ENCODE assay signal across 1 cellular context in genomic region chr3:16485024-16485992, GRCh38.
A peak's percentile ranks its signal among the peaks of the same experiment; 100 is the strongest.
TF ChIP-seq lines count a peak whose summit lies in the region.

No MANE protein-coding gene starts in this region.

TF ChIP-seq in K562, 482 proteins besides CTCF, POLR2A, EP300 and RAD21 (continued from another document):
- TF ChIP-seq VEZF1 (CRISPR knock-in tag; IDR thresholded peaks at IDR 0.05) (no peak), ATF6 (CRISPR knock-in tag; IDR thresholded peaks at IDR 0.05) (no peak), TSC22D4 (tag; IDR thresholded peaks at IDR 0.05) (no peak), ZNF436 (CRISPR knock-in tag; IDR thresholded peaks at IDR 0.05) (no peak), ZNF324 (CRISPR knock-in tag; IDR thresholded peaks at IDR 0.05) (no peak), BRD9 (IDR thresholded peaks at IDR 0.05; ENCODE audit: low read depth, partially characterized antibody) (no peak), KHSRP (IDR thresholded peaks at IDR 0.05) (no peak), MAFK (IDR thresholded peaks at IDR 0.05; ENCODE audit: low read length) (0 out of 2 replicates have a peak, but pooled peaks have one; percentile 7), ZNF253 (CRISPR knock-in tag; conservative IDR thresholded peaks at IDR 0.05) (no peak), XRCC5 (IDR thresholded peaks at IDR 0.05; ENCODE audit: low read depth, low read length) (no peak), ILK (tag; IDR thresholded peaks at IDR 0.05; ENCODE audit: borderline replicate concordance, low read depth) (no peak)
